In the genomic region with DNA sequence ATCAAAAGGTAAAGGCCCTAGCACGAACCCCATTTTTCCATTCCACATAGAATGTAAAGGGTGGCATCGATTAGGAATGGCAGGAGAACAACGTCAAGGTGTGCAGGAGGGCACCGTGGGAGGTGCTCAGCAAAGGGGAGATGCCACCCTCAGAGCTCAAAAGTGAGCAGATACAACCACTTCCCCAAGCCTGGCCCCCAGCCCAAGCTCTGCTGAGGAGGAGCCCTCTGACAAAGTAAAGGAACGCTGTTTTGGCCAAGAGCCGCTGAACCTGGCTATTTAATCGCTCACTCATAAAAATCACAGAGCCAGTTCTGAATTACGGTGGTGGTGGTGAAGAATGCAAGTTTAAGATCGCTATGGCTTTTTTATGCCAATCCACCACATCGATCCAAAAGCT, we compare ENCODE assay signal across 8 cellular contexts. TPM values are rescaled to one million over a fixed set of nuclear protein-coding genes. Genes with fewer than 3 reads are reported as not detected.
DNase-seq lines count a peak whose midpoint lies in the region; ATAC-seq and TF ChIP-seq lines count a peak whose summit lies in the region.

No MANE protein-coding gene starts in this region.

- peaks cover 16% of the 10 kb centered on the region for H3K36me3 Mint-ChIP-seq in CD8-positive, alpha-beta T cell
- H3K36me3 Mint-ChIP-seq in endodermal cell (ENCODE audit: low read depth) = no peaks in the 10 kb centered on the region
- no peaks in the 10 kb centered on the region for H3K36me3 Mint-ChIP-seq in osteocyte (ENCODE audit: unreplicated experiment)

- H3K36me3 ChIP-seq in CD8-positive, alpha-beta T cell (ENCODE audit: insufficient read depth, low read length) = no peaks in the 10 kb centered on the region
- H3K36me3 ChIP-seq in OCI-LY3 (replicated peaks; ENCODE audit: low read depth, low read length) (no peaks in the 10 kb centered on the region), endodermal cell (ENCODE audit: control insufficient read depth, insufficient read depth, low read length) (no peaks in the 10 kb centered on the region)

- peak overlapping the region; percentile 93 for H3K4me3 Mint-ChIP-seq in CD8-positive, alpha-beta T cell
- H3K4me3 Mint-ChIP-seq in endodermal cell = peak overlapping the region; percentile 72
- H3K4me3 Mint-ChIP-seq in osteocyte (ENCODE audit: unreplicated experiment) = peak overlapping the region; percentile 98

- H3K4me3 ChIP-seq in CD8-positive, alpha-beta T cell (ENCODE audit: low read depth, low read length) = peak overlapping the region; percentile 94
- peak overlapping the region; percentile 93 for H3K4me3 ChIP-seq in OCI-LY3 (ENCODE audit: low read length)
- peak overlapping the region; percentile 95 for H3K4me3 ChIP-seq in endodermal cell (ENCODE audit: low read length)

- H3K27ac Mint-ChIP-seq in CD8-positive, alpha-beta T cell = peak overlapping the region; percentile 99
- H3K27ac Mint-ChIP-seq in endodermal cell (peak overlapping the region; percentile 91), osteocyte (ENCODE audit: unreplicated experiment) (peak overlapping the region; percentile 95)

- TF ChIP-seq CTCF in CD8-positive, alpha-beta T cell (IDR thresholded peaks at IDR 0.05) = no peak
- TF ChIP-seq CTCF in OCI-LY3 (IDR thresholded peaks at IDR 0.05; ENCODE audit: low read depth, low read length) = no peak
- no peak for TF ChIP-seq CTCF in endodermal cell (conservative IDR thresholded peaks at IDR 0.05)
- no peak for TF ChIP-seq CTCF in osteocyte (IDR thresholded peaks at IDR 0.05)

- H3K4me1 Mint-ChIP-seq in CD8-positive, alpha-beta T cell (ENCODE audit: low read depth) = peaks cover 44% of the 10 kb centered on the region
- H3K4me1 Mint-ChIP-seq in endodermal cell = peaks cover 3% of the 10 kb centered on the region
- peaks cover 22% of the 10 kb centered on the region for H3K4me1 Mint-ChIP-seq in osteocyte (ENCODE audit: unreplicated experiment)

- H4K20me1 ChIP-seq in OCI-LY3 (ENCODE audit: insufficient read depth, low read length) = peaks cover 29% of the 10 kb centered on the region

- 28 to 31% methylated on average over 4 to 8 of the region's 10 CpGs for whole genome bisulfite sequencing in endodermal cell (ENCODE audit: insufficient coverage in 1 of 2, insufficient read length in 1 of 2), 2 experiments

- no peaks in the 10 kb centered on the region for H3K9me3 ChIP-seq in CD8-positive, alpha-beta T cell (ENCODE audit: low read length)
- H3K9me3 ChIP-seq in OCI-LY3 (ENCODE audit: insufficient read depth, low read length) (no peaks in the 10 kb centered on the region), endodermal cell (ENCODE audit: control insufficient read depth, low read length) (no peaks in the 10 kb centered on the region)

- peak in 1 of 7 experiments; percentile 50 for DNase-seq in CD8-positive, alpha-beta T cell
- DNase-seq in endodermal cell (no peak), osteocyte (ENCODE audit: extremely low spot score, unreplicated experiment) (peak; percentile 77), NCI-H2196 treated with DMSO at 0.1 percent for 48 hours (lab: John Stamatoyannopoulos, UW; ENCODE audit: unreplicated experiment) (no peak), MV-4-11 (lab: John Stamatoyannopoulos, UW) (no peak), AG08396 (ENCODE audit: low spot score) (no peak), NCI-H524 treated with DMSO at 0.1 percent for 48 hours (lab: John Stamatoyannopoulos, UW) (no peak)

- intact Hi-C loops in CD8-positive, alpha-beta T cell (cut with DNase I, micrococcal nuclease) = loop anchor here (1.0 to 5.0 kb wide), 7 partner anchors 7 to 351 kb away; partner anchors contain the start of genes LEO1 (in 1 of the 2), MAPK6 (in 1 of the 2) and TMOD3 (in 1 of the 2)

- CTCF ChIA-PET in CD8-positive, alpha-beta T cell (lab: Charles Lee) = interaction anchor here (0.8 to 4.7 kb wide), 7 partner anchors 14 to 75 kb away, joined by 3 to 25 read pairs (median 10); no protein-coding TSS in a partner anchor

- H3K9me3 Mint-ChIP-seq in CD8-positive, alpha-beta T cell = no peaks in the 10 kb centered on the region
- H3K9me3 Mint-ChIP-seq in endodermal cell (no peaks in the 10 kb centered on the region), osteocyte (ENCODE audit: unreplicated experiment) (no peaks in the 10 kb centered on the region)

- H3K4me1 ChIP-seq in CD8-positive, alpha-beta T cell (ENCODE audit: insufficient read depth, low read length) = peaks cover 16% of the 10 kb centered on the region
- H3K4me1 ChIP-seq in OCI-LY3 (ENCODE audit: low read length) (peaks cover 23% of the 10 kb centered on the region), endodermal cell (ENCODE audit: control insufficient read depth, insufficient read depth, low read length) (no peaks in the 10 kb centered on the region)

- H3K27me3 ChIP-seq in CD8-positive, alpha-beta T cell (ENCODE audit: insufficient read depth, low read length) = no peaks in the 10 kb centered on the region
- H3K27me3 ChIP-seq in OCI-LY3 (ENCODE audit: low read depth, low read length) = no peaks in the 10 kb centered on the region
- H3K27me3 ChIP-seq in endodermal cell (ENCODE audit: control insufficient read depth, insufficient read depth, low read length, poor library complexity, severe bottlenecking) = peaks cover 69% of the 10 kb centered on the region

- no peak overlapping the region for H2AFZ ChIP-seq in OCI-LY3 (ENCODE audit: low read depth, low read length)

- peak overlapping the region; percentile 99 for H3K27ac ChIP-seq in CD8-positive, alpha-beta T cell (ENCODE audit: low read depth, low read length)
- H3K27ac ChIP-seq in OCI-LY3 (ENCODE audit: low read length) = no peak overlapping the region
- H3K27ac ChIP-seq in endodermal cell (ENCODE audit: low read depth, low read length) = no peak overlapping the region

- H3K79me2 ChIP-seq in OCI-LY3 (ENCODE audit: low read length) = peaks cover 30% of the 10 kb centered on the region

- no peaks in the 10 kb centered on the region for H3K27me3 Mint-ChIP-seq in CD8-positive, alpha-beta T cell (ENCODE audit: low read depth)
- H3K27me3 Mint-ChIP-seq in endodermal cell (ENCODE audit: insufficient read depth) = peaks cover 52% of the 10 kb centered on the region
- H3K27me3 Mint-ChIP-seq in osteocyte (ENCODE audit: unreplicated experiment) = no peaks in the 10 kb centered on the region

- peak overlapping the region; percentile 82 for H3K4me2 ChIP-seq in OCI-LY3 (ENCODE audit: low read length)

- no peak for ATAC-seq in CD8-positive, alpha-beta T cell

- POLR2A ChIA-PET in CD8-positive, alpha-beta T cell (lab: Charles Lee) = interaction anchor here (0.6 to 3.0 kb wide), 17 partner anchors 8 to 1824 kb away, joined by 3 to 24 read pairs (median 7); partner anchors contain the start of genes ATOSA, GABPB1, LEO1 and LYSMD2

- H3K9ac ChIP-seq in OCI-LY3 (ENCODE audit: low read length) (peak overlapping the region; percentile 81), endodermal cell (ENCODE audit: extremely low read depth, low read length, poor library complexity, severe bottlenecking) (peak overlapping the region; percentile 60)

RNA-seq across cellular contexts. Expression of gene GNB5, which starts 12.4 kb away (rescaled TPM):
- 10 to 100 TPM; 83.5 to 92.8 TPM for total RNA-seq in CD8-positive, alpha-beta T cell
- total RNA-seq in endodermal cell (10 to 100 TPM; 19.1 to 20.7 TPM), osteocyte (34.0 and 34.5 TPM in 2 replicates)
- polyA plus RNA-seq in endodermal cell (2013, experiment 1 of 2) = 18.2 TPM
- polyA plus RNA-seq in endodermal cell (2013, experiment 2 of 2) = 15.7 TPM
